In the genomic region with DNA sequence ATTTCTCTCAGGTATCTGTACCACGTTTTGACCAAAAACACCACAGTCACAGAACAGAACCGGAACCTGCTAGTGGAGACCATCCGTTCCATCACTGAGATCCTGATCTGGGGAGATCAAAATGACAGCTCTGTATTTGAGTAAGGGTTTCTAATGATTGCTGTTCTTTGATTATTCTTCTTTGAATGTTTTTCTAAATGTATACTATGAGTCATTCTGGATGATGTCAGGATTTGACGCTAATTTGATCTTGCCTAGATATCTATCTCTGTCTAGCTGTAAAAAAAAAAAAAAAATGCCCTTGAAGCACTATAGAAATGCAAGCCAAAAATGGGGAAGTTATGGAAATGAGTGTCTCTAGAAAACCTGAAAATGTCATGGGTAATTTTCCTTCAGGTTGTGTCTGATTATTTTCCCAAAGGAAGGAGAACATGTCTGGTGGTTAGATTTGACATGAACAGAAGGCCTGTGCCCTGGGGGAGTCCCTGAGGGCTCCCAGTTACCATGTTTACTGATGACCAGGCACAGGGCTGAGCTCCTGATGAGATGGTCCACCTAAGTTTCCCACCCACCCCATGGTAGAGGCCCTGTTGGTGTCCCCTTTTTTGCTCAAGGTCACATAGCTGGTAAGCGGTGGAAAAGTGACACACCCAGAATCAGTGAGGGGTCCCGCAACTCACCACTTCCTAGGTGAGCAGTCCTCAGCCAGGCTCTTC, we compare ENCODE assay signal across 10 cellular contexts. TPM values are rescaled to one million over a fixed set of nuclear protein-coding genes. Genes with fewer than 3 reads are reported as not detected.
DNase-seq lines count a peak whose midpoint lies in the region; ATAC-seq, FAIRE-seq and TF ChIP-seq lines count a peak whose summit lies in the region.
"Had no signal": no experiment of that assay in that cellular context is flagged by ENCODE, and none has a peak within 500 bp of the region (broad histone marks: within the 10 kb centered on the region; RNA-seq: fewer than 3 reads in every experiment).

No MANE protein-coding gene starts in this region.

- H3K4me3 ChIP-seq in CD4-positive, alpha-beta memory T cell (ENCODE audit: low read length in 2 of 2): no peak overlapping the region
- H3K4me3 ChIP-seq in fibroblast of mammary gland (ENCODE audit: control insufficient read depth, low read depth, low read length): no peak overlapping the region
- no peak overlapping the region for H3K4me3 ChIP-seq in WERI-Rb-1 (ENCODE audit: low read depth, low read length)

- FAIRE-seq in urothelium cell line (lab: Jason Lieb, UNC): no peak

- peaks cover 18 to 36% (median 28%) of the 10 kb centered on the region in 4 donors for H3K4me1 Mint-ChIP-seq in CD4-positive, alpha-beta memory T cell
- H3K4me1 Mint-ChIP-seq in HFFc6 (ENCODE audit: low read depth): peaks cover 74% of the 10 kb centered on the region
- peaks cover 67% of the 10 kb centered on the region for H3K4me1 Mint-ChIP-seq in activated B cell treated with CpG ODN at 0.5 μM for 24 hours

- peak; percentile 61 for ATAC-seq in activated B cell treated with CpG ODN at 0.5 μM for 24 hours (ENCODE audit: low read depth)

- H3K27me3 Mint-ChIP-seq in CD4-positive, alpha-beta memory T cell: no peaks in the 10 kb centered on the region
- H3K27me3 Mint-ChIP-seq in HFFc6 (ENCODE audit: insufficient read depth): peaks cover 1% of the 10 kb centered on the region; the same call in 1 of the 2 replicates
- no peaks in the 10 kb centered on the region for H3K27me3 Mint-ChIP-seq in activated B cell treated with CpG ODN at 0.5 μM for 24 hours

- POLR2A ChIA-PET in CD4-positive, alpha-beta memory T cell (lab: Charles Lee; ENCODE audit: partially characterized antibody): interaction anchor here (2.6 kb wide), 1 partner anchor 297 kb away, joined by 9 read pairs; a partner anchor contains a TSS
- POLR2A ChIA-PET in activated B cell treated with CpG ODN at 0.5 μM for 24 hours (lab: Charles Lee): interaction anchor here (0.6 to 3.5 kb wide), 11 partner anchors 9 to 1001 kb away, joined by 3 to 19 read pairs (median 3); a partner anchor contains a TSS

- peaks cover 26% of the 10 kb centered on the region for H3K4me1 ChIP-seq in CD4-positive, alpha-beta memory T cell (ENCODE audit: insufficient read depth, low read length)

- peak overlapping the region in 1 of 8 donors; percentile 8 for H3K4me3 Mint-ChIP-seq in CD4-positive, alpha-beta memory T cell
- H3K4me3 Mint-ChIP-seq in HFFc6 (peak overlapping the region; percentile 12), activated B cell treated with CpG ODN at 0.5 μM for 24 hours (peak overlapping the region; percentile 42)

- CTCF ChIA-PET in CD4-positive, alpha-beta memory T cell (lab: Charles Lee; ENCODE audit: partially characterized antibody): interaction anchor here (0.9 to 11.6 kb wide), 4 partner anchors 7 to 450 kb away, joined by 3 to 120 read pairs (median 4); no protein-coding TSS in a partner anchor
- CTCF ChIA-PET in activated B cell treated with CpG ODN at 0.5 μM for 24 hours (lab: Charles Lee): interaction anchor here (1.0 to 1.7 kb wide), 4 partner anchors 14 to 574 kb away, joined by 3 to 8 read pairs (median 4); no protein-coding TSS in a partner anchor

- no peaks in the 10 kb centered on the region for H3K9me3 Mint-ChIP-seq in CD4-positive, alpha-beta memory T cell
- H3K9me3 Mint-ChIP-seq in HFFc6: no peaks in the 10 kb centered on the region
- H3K9me3 Mint-ChIP-seq in activated B cell treated with CpG ODN at 0.5 μM for 24 hours: no peaks in the 10 kb centered on the region

- peaks cover 22 to 33% of the 10 kb centered on the region in 2 donors for H3K36me3 Mint-ChIP-seq in CD4-positive, alpha-beta memory T cell
- H3K36me3 Mint-ChIP-seq in HFFc6 (ENCODE audit: low read depth) (peaks cover 15% of the 10 kb centered on the region), activated B cell treated with CpG ODN at 0.5 μM for 24 hours (ENCODE audit: low read depth) (peaks cover 49% of the 10 kb centered on the region)

- H3K9me3 ChIP-seq in CD4-positive, alpha-beta memory T cell (ENCODE audit: control insufficient read depth in 1 of 2, low read length in 2 of 2): no peaks in the 10 kb centered on the region
- no peaks in the 10 kb centered on the region for H3K9me3 ChIP-seq in WERI-Rb-1 (ENCODE audit: severe bottlenecking)

- no peak for TF ChIP-seq CTCF in HFFc6 (IDR thresholded peaks at IDR 0.05)
- TF ChIP-seq CTCF in activated B cell treated with CpG ODN at 0.5 μM for 24 hours (IDR thresholded peaks at IDR 0.05): no peak
- TF ChIP-seq CTCF in fibroblast of mammary gland (conservative IDR thresholded peaks at IDR 0.05; ENCODE audit: control insufficient read depth, insufficient read depth, low read depth, low read length): no peak
- TF ChIP-seq CTCF in WERI-Rb-1 (IDR thresholded peaks at IDR 0.05; ENCODE audit: low read depth, low read length): no peak

- peak in 2 of 5 donors; percentile 36 to 58 for DNase-seq in CD4-positive, alpha-beta memory T cell
- peak; percentile 44 for DNase-seq in HFFc6
- no peak for DNase-seq in activated B cell treated with CpG ODN at 0.5 μM for 24 hours
- peak; percentile 51 for DNase-seq in fibroblast of mammary gland (ENCODE audit: low read depth)
- DNase-seq in urothelium cell line (ENCODE audit: low spot score): no peak
- no peak for DNase-seq in mucosa of gallbladder (ENCODE audit: low spot score)
- no peak for DNase-seq in WERI-Rb-1
- no peak for DNase-seq in effector CD8-positive, alpha-beta T cell (lab: John Stamatoyannopoulos, UW)
- DNase-seq: DMS79, NCI-H2227 treated with DMSO at 0.1 percent for 48 hours had no signal

- H3K27ac ChIP-seq in CD4-positive, alpha-beta memory T cell (ENCODE audit: low read depth, low read length): peak overlapping the region; percentile 34
- H3K27ac ChIP-seq in WERI-Rb-1: no peak overlapping the region

- intact Hi-C loops in CD4-positive, alpha-beta memory T cell (cut with micrococcal nuclease): no loop called here
- intact Hi-C loops in activated B cell treated with CpG ODN at 0.5 μM for 24 hours (cut with micrococcal nuclease): no loop called here

- H3K27ac Mint-ChIP-seq in CD4-positive, alpha-beta memory T cell: peak overlapping the region; percentile 14 to 92 (median 81)
- H3K27ac Mint-ChIP-seq in HFFc6 (peak overlapping the region; percentile 43), activated B cell treated with CpG ODN at 0.5 μM for 24 hours (peak overlapping the region; percentile 59)

- H3K27me3 ChIP-seq in CD4-positive, alpha-beta memory T cell (ENCODE audit: insufficient read depth, low read length): no peaks in the 10 kb centered on the region
- no peaks in the 10 kb centered on the region for H3K27me3 ChIP-seq in WERI-Rb-1 (ENCODE audit: insufficient read depth, low read depth, severe bottlenecking)

- H3K36me3 ChIP-seq in CD4-positive, alpha-beta memory T cell (ENCODE audit: insufficient read depth, low read length): peaks cover 22% of the 10 kb centered on the region
- H3K36me3 ChIP-seq in WERI-Rb-1: peaks cover 15% of the 10 kb centered on the region

RNA-seq across cellular contexts. Expression of a gene that starts 13.6 kb away (rescaled TPM):
- total RNA-seq in CD4-positive, alpha-beta memory T cell: 10 to 100 TPM; 24.8 to 28.4 TPM
- 10 to 100 TPM in 1 of 2 donors, 1 to 10 TPM in 1; 5.2 to 24.1 TPM for polyA plus RNA-seq in CD4-positive, alpha-beta memory T cell
- total RNA-seq in HFFc6 (2021; fragmentation: NEBNext Ultra II Directional; extraction: Animal tissue kit (Norgen Biotek cat#: 25700)): 10 to 100 TPM; 19.4 to 23.2 (median 21.2) TPM
- total RNA-seq in activated B cell treated with CpG ODN at 0.5 μM for 24 hours: 53.4 and 57.6 TPM in 2 replicates
- total RNA-seq in mucosa of gallbladder: 27.6 TPM

RNA-seq across cellular contexts. Expression of a gene that starts 15.7 kb away (rescaled TPM):
- 10 to 100 TPM; 37.9 to 41.2 TPM for total RNA-seq in CD4-positive, alpha-beta memory T cell
- 10 to 100 TPM; 60.2 to 66.3 TPM for polyA plus RNA-seq in CD4-positive, alpha-beta memory T cell
- total RNA-seq in HFFc6 (2021; fragmentation: NEBNext Ultra II Directional; extraction: Animal tissue kit (Norgen Biotek cat#: 25700)): 10 to 100 TPM; 39.3 to 49.2 (median 44.3) TPM
- total RNA-seq in activated B cell treated with CpG ODN at 0.5 μM for 24 hours (18.0 and 19.8 TPM in 2 replicates), mucosa of gallbladder (41.3 TPM)

Comparison
In these comparisons a context has a peak if more than half of its experiments do, and no peak if none do; other contexts are left out.
1. DNase-seq: peak in HFFc6 (single experiment) and fibroblast of mammary gland (single experiment); none in activated B cell treated with CpG ODN at 0.5 μM for 24 hours (single experiment), urothelium cell line (single experiment), mucosa of gallbladder (single experiment), WERI-Rb-1 (single experiment) and effector CD8-positive, alpha-beta T cell (single experiment).
2. Peak in every context shown above with its lines, with median percentiles within 50 percentile points of each other: H3K27ac Mint-ChIP-seq.